In genomic region chr1:200737647-200738296, GRCh38 we compare ENCODE assay signal across 8 cellular contexts. TPM values are rescaled to one million over a fixed set of nuclear protein-coding genes. Genes with fewer than 3 reads are reported as not detected.
DNase-seq lines count a peak whose midpoint lies in the region; ATAC-seq and TF ChIP-seq lines count a peak whose summit lies in the region.

No MANE protein-coding gene starts in this region.

- peaks cover 12% of the 10 kb centered on the region for H3K36me3 Mint-ChIP-seq in CD4-positive, alpha-beta T cell (ENCODE audit: low read depth)

- no peaks in the 10 kb centered on the region for H3K9me3 ChIP-seq in CD4-positive, alpha-beta T cell (ENCODE audit: control insufficient read depth, low read length)
- no peaks in the 10 kb centered on the region for H3K9me3 ChIP-seq in neuron (ENCODE audit: low read length)

- peak overlapping the region; percentile 100 for H3K4me3 Mint-ChIP-seq in CD4-positive, alpha-beta T cell

- no peaks in the 10 kb centered on the region for H3K27me3 Mint-ChIP-seq in CD4-positive, alpha-beta T cell

- no peak for ATAC-seq in CD4-positive, alpha-beta T cell (ENCODE audit: poor library complexity)
- no peak for ATAC-seq in HG03521 (IDR thresholded peaks at IDR 0.05; ENCODE audit: unreplicated experiment)

- CTCF ChIA-PET in CD4-positive, alpha-beta T cell (lab: Charles Lee) = interaction anchor here (1.0 to 1.7 kb wide), 3 partner anchors 34 to 116 kb away, joined by 3 to 5 read pairs (median 3); no protein-coding TSS in a partner anchor

- H3K9me3 Mint-ChIP-seq in CD4-positive, alpha-beta T cell = no peaks in the 10 kb centered on the region

- POLR2A ChIA-PET in CD4-positive, alpha-beta T cell (lab: Charles Lee) = interaction anchor here (0.5 to 3.5 kb wide), 2 partner anchors 11 to 68 kb away, joined by 3 to 44 read pairs; partner anchors contain the start of gene DDX59

- TF ChIP-seq CTCF in CD4-positive, alpha-beta T cell (IDR thresholded peaks at IDR 0.05) = no peak
- TF ChIP-seq CTCF in NB4 (IDR thresholded peaks at IDR 0.05; ENCODE audit: low read depth, low read length) = no peak

- no peak overlapping the region for H3K27ac ChIP-seq in CD4-positive, alpha-beta T cell (ENCODE audit: low read depth, low read length)

- no peaks in the 10 kb centered on the region for H3K36me3 ChIP-seq in neuron (ENCODE audit: insufficient read depth, low read length)

- H3K4me1 ChIP-seq in neuron (ENCODE audit: insufficient read depth, low read length) = peaks cover 19% of the 10 kb centered on the region

- H3K27ac Mint-ChIP-seq in CD4-positive, alpha-beta T cell = peak overlapping the region; percentile 90

- DNase-seq in CD4-positive, alpha-beta T cell = no peak
- DNase-seq in NB4 (ENCODE audit: low read depth) (peak; percentile 6), dermis blood vessel endothelial cell (peak; percentile 10), Ammon's horn (ENCODE audit: low spot score) (no peak), germinal center (ENCODE audit: low spot score) (no peak)
- no peak for DNase-seq in stimulated activated CD4-positive, alpha-beta T cell treated with anti-CD3 and anti-CD28 coated beads, Interleukin-15, amount 100 ng/mL, for 24 hours

- TF ChIP-seq POLR2A in NB4 (IDR thresholded peaks at IDR 0.05; ENCODE audit: extremely low read depth, insufficient read length) = no peak

- H2AFZ ChIP-seq in neuron (ENCODE audit: low read depth, low read length) = peak overlapping the region; percentile 83

- peaks cover 38% of the 10 kb centered on the region for H3K4me1 Mint-ChIP-seq in CD4-positive, alpha-beta T cell (ENCODE audit: low read depth)

- intact Hi-C loops in CD4-positive, alpha-beta T cell (cut with DNase I, micrococcal nuclease) = loop anchor here (2.0 to 10.0 kb wide), 3 partner anchors 117 to 333 kb away; partner anchors contain the start of genes KIF14 (in 2 of the 2) and KIF21B (in 1 of the 2)

- no peaks in the 10 kb centered on the region for H3K27me3 ChIP-seq in CD4-positive, alpha-beta T cell (ENCODE audit: control insufficient read depth, insufficient read depth, low read length)
- H3K27me3 ChIP-seq in neuron (ENCODE audit: insufficient read depth, low read length) = no peaks in the 10 kb centered on the region

- no peak overlapping the region for H3K4me3 ChIP-seq in NB4 (ENCODE audit: low read depth, low read length)
- peak overlapping the region; percentile 57 for H3K4me3 ChIP-seq in neuron (ENCODE audit: low read length)

RNA-seq across cellular contexts. Expression of gene CAMSAP2, which starts 0.9 kb away (rescaled TPM):
- total RNA-seq in CD4-positive, alpha-beta T cell = 1 to 10 TPM; 4.4 to 5.7 TPM
- total RNA-seq in dermis blood vessel endothelial cell = 37.3 and 53.8 TPM in 2 replicates

Comparison
In these comparisons a context has a peak if more than half of its experiments do, and no peak if none do; other contexts are left out.
1. DNase-seq: peak in NB4 (single experiment) and dermis blood vessel endothelial cell (single experiment); none in CD4-positive, alpha-beta T cell (0 of 10), Ammon's horn (single experiment), germinal center (single experiment) and stimulated activated CD4-positive, alpha-beta T cell treated with anti-CD3 and anti-CD28 coated beads, Interleukin-15, amount 100 ng/mL, for 24 hours (single experiment).